ENCODE assay signal across 23 cellular contexts in the genomic region with DNA sequence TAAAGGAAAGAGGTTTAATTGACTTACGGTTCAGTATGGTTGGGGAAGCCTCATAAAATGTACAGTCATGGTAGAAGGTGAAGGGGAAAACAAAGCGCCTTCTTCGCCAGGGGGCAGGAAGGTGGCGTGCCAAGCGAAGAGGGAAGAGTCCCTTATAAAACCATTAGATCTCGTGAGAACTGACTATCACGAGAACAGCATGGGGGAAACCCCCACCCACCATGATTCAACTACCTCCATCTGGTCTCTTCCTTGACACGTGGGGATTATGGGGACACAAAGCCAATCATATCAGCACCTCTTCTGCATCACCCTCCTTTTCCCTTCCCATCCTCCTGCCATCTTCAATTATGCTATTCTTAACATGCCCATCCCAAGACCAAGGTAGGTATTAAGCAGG.
"Had no signal": no experiment of that assay in that cellular context is flagged by ENCODE, and none has a peak within 500 bp of the region (broad histone marks: within the 10 kb centered on the region; RNA-seq: fewer than 3 reads in every experiment).

No MANE protein-coding gene starts in this region.

- H3K9me3 ChIP-seq: MG63, SK-N-SH had no signal

- H3K36me3 ChIP-seq: MG63 had no signal

- H3K27me3 Mint-ChIP-seq: T-cell had no signal

- H3K27ac Mint-ChIP-seq: T-cell; T-helper 1 cell treated with Interleukin-12 subunit alpha and Interleukin-12 subunit beta and Interleukin-4 antibody, amounts not matched to agents 30 μg/mL and 1 μg/mL, for 36 hours had no signal

- H3K4me3 Mint-ChIP-seq: T-cell; T-helper 1 cell treated with Interleukin-12 subunit alpha and Interleukin-12 subunit beta and Interleukin-4 antibody, amounts not matched to agents 30 μg/mL and 1 μg/mL, for 36 hours had no signal

- H3K27ac ChIP-seq: HL-60 had no signal

- H3K4me3 ChIP-seq: MG63 had no signal

- ATAC-seq: T-cell had no signal

- H3K27me3 ChIP-seq: MG63 had no signal

- DNase-seq: Karpas-422, KG1, MG63, NCI-H1092, NCI-H1105 treated with DMSO at 0.1 percent for 48 hours, NCI-H1417 treated with DMSO at 0.1 percent for 48 hours, NCI-H146, NCI-H1694 treated with DMSO at 0.1 percent for 48 hours, NCI-H1930, NCI-H2081, NCI-H2107, NCI-H2171 treated with DMSO at 0.1 percent for 48 hours, NCI-H345, NCI-H446 treated with DMSO at 0.1 percent for 48 hours, NCI-H526, Right ventricle myocardium superior, RPMI8226, SIG-M5, SK-N-SH, SW 1271, T-cell had no signal

- H3K36me3 Mint-ChIP-seq: T-cell had no signal
